8 cellular contexts compared by ENCODE assay signal in genomic region chr11:103109818-103110388, GRCh38. TPM values are rescaled to one million over a fixed set of nuclear protein-coding genes. Genes with fewer than 3 reads are reported as not detected.
A peak's percentile ranks its signal among the peaks of the same experiment; 100 is the strongest.
DNase-seq lines count a peak whose midpoint lies in the region; ATAC-seq, FAIRE-seq and TF ChIP-seq lines count a peak whose summit lies in the region.

No MANE protein-coding gene starts in this region.

- H3K79me2 ChIP-seq in parathyroid adenoma: no peaks in the 10 kb centered on the region

- H3K4me3 ChIP-seq in WERI-Rb-1 (ENCODE audit: low read depth, low read length) (peak overlapping the region; percentile 76), parathyroid adenoma (ENCODE audit: low read depth, low read length) (peak overlapping the region; percentile 84)

- peak; percentile 96 for FAIRE-seq in GM12892 (lab: Jason Lieb, UNC)

- H3K36me3 ChIP-seq in WERI-Rb-1: no peaks in the 10 kb centered on the region
- H3K36me3 ChIP-seq in parathyroid adenoma (ENCODE audit: control insufficient read depth, insufficient read depth, low read length): no peaks in the 10 kb centered on the region

- TF ChIP-seq CTCF in WERI-Rb-1 (IDR thresholded peaks at IDR 0.05; ENCODE audit: low read depth, low read length) (no peak), foreskin keratinocyte (conservative IDR thresholded peaks at IDR 0.05) (no peak), parathyroid adenoma (IDR thresholded peaks at IDR 0.05) (no peak)

- ATAC-seq in HG02981 (IDR thresholded peaks at IDR 0.05; ENCODE audit: unreplicated experiment): peak; percentile 14
- peak; percentile 31 for ATAC-seq in foreskin keratinocyte
- no peak for ATAC-seq in HG03139 (IDR thresholded peaks at IDR 0.05; ENCODE audit: unreplicated experiment)

- H3K27ac ChIP-seq in WERI-Rb-1 (peak overlapping the region; percentile 39), foreskin keratinocyte (peak overlapping the region; percentile 34), parathyroid adenoma (peak overlapping the region; percentile 59)

- H3K4me2 ChIP-seq in parathyroid adenoma (ENCODE audit: low read length): peak overlapping the region; percentile 94

- no peaks in the 10 kb centered on the region for H3K9me3 ChIP-seq in WERI-Rb-1 (ENCODE audit: severe bottlenecking)
- no peaks in the 10 kb centered on the region for H3K9me3 ChIP-seq in parathyroid adenoma (ENCODE audit: control insufficient read depth, low read length)

- H3K4me1 ChIP-seq in foreskin keratinocyte (peaks cover 15% of the 10 kb centered on the region), parathyroid adenoma (no peaks in the 10 kb centered on the region)

- no peak for TF ChIP-seq POLR2A in GM12892 (IDR thresholded peaks at IDR 0.05; ENCODE audit: low read depth, low read length)

- peak overlapping the region; percentile 91 for H2AFZ ChIP-seq in parathyroid adenoma

- DNase-seq in GM12892 (ENCODE audit: insufficient read length) (no peak), WERI-Rb-1 (no peak), foreskin keratinocyte (no peak), globus pallidus (ENCODE audit: low spot score) (no peak), T-helper 9 cell (no peak)

- H3K9ac ChIP-seq in parathyroid adenoma: no peak overlapping the region

- H3K27me3 ChIP-seq in WERI-Rb-1 (ENCODE audit: insufficient read depth, low read depth, severe bottlenecking) (no peaks in the 10 kb centered on the region), foreskin keratinocyte (no peaks in the 10 kb centered on the region), parathyroid adenoma (ENCODE audit: control insufficient read depth, insufficient read depth, low read length) (no peaks in the 10 kb centered on the region)

RNA-seq across cellular contexts. Expression of gene DYNC2H1, which starts 0.7 kb away (rescaled TPM):
- polyA plus RNA-seq in GM12892 (2012; ENCODE audit: missing spikeins): 0.25 TPM
- total RNA-seq in foreskin keratinocyte: 16.8 and 17.6 TPM in 2 replicates
- polyA plus RNA-seq in foreskin keratinocyte: 10.5 and 12.1 TPM in 2 replicates

RNA-seq across cellular contexts. Expression of gene DCUN1D5, which starts 17.9 kb away (rescaled TPM):
- polyA plus RNA-seq in GM12892 (2012; ENCODE audit: missing spikeins): 49.8 TPM
- 77.5 and 79.4 TPM in 2 replicates for total RNA-seq in foreskin keratinocyte
- polyA plus RNA-seq in foreskin keratinocyte: 68.8 and 77.2 TPM in 2 replicates
